ENCODE assay signal across 8 cellular contexts in the genomic region with DNA sequence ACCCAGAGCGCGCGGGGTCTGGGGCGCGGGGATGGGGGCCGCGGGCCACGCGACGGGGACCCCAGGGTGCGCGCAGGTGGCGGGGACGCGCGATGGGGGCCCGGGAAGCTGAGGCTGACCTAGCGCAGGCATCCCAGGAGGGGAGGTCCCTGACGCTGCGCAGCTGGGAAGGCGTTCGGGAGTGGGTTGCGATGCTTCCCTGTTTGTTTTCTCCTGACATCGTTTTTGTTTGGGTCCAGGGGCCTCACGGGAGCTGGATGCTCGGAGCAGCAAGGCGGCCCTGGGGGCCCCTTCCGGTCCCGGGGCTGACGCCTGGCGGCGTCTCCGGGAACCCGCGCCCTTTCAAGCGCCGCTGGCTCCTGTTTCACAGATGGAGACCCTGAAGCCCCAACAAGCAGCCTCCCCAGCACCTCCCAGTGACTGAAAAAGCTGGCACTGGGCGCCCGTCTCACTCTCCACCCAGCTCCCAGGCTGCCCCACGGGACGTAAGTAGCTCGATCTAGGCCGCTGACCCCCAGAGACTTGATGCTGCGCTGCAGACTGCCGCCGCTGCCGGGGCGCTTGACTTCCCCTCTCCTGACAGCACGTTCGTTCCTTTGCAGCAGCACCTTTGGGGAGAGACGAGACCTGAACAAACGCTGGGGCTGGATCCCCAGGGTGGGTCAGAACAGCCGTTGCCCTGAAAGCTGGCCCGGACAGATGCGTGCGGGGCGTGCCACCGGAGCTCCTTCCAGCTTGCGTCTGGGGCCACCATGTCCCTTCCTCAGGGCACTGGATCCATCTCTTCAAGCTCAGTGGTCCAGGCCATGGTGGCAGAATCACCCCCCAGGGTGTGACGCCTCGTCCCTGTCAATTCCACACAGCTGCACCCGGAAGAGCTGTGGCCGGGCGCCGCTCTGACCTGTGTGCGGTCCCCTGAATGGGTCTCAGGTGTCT. TPM values are rescaled to one million over a fixed set of nuclear protein-coding genes. Genes with fewer than 3 reads are reported as not detected.
DNase-seq lines count a peak whose midpoint lies in the region; ATAC-seq and TF ChIP-seq lines count a peak whose summit lies in the region.

No MANE protein-coding gene starts in this region.

- H3K4me3 ChIP-seq in HUES48 (ENCODE audit: low read depth, low read length) = peak overlapping the region; percentile 91
- peak overlapping the region; percentile 65 to 82 for H3K4me3 ChIP-seq in body of pancreas

- H3K27ac ChIP-seq in HUES48 (ENCODE audit: low read depth, low read length) = no peak overlapping the region
- H3K27ac ChIP-seq in body of pancreas = peak overlapping the region in 2 of 4 donors; percentile 62 to 63

- peak overlapping the region; percentile 67 to 82 (median 73) for H3K4me3 Mint-ChIP-seq in immature natural killer cell

- no peak for TF ChIP-seq POLR2A in body of pancreas (IDR thresholded peaks at IDR 0.05)

- H3K27ac Mint-ChIP-seq in immature natural killer cell = peak overlapping the region in 2 of 6 donors; percentile 39 to 46

- H3K4me1 ChIP-seq in HUES48 (ENCODE audit: control insufficient read depth, insufficient read depth, low read length) (no peaks in the 10 kb centered on the region), body of pancreas (peaks cover 7% of the 10 kb centered on the region)

- H3K4me1 Mint-ChIP-seq in immature natural killer cell = peaks cover 14 to 23% of the 10 kb centered on the region in 2 donors

- intact Hi-C loops in body of pancreas (cut with DNase I) = no loop called here

- H3K27me3 ChIP-seq in HUES48 (ENCODE audit: control insufficient read depth, insufficient read depth, low read length) (no peaks in the 10 kb centered on the region), body of pancreas (no peaks in the 10 kb centered on the region)

- H3K9ac ChIP-seq in HUES48 (ENCODE audit: low read depth, low read length) = 0 out of 2 replicates have a peak overlapping the region, but pooled peaks have one; percentile 3

- WGBS in body of pancreas, 2 donors = 20 to 93% methylated on average over 7 to 58 of the region's 66 CpGs

- H3K9me3 Mint-ChIP-seq in immature natural killer cell = no peaks in the 10 kb centered on the region

- H3K27me3 Mint-ChIP-seq in immature natural killer cell (ENCODE audit: low read depth in 3 of 3) = peaks cover 0 to 6% (median 0%) of the 10 kb centered on the region in 3 donors

- no peaks in the 10 kb centered on the region for H3K36me3 Mint-ChIP-seq in immature natural killer cell

- H3K9me3 ChIP-seq in HUES48 (ENCODE audit: control insufficient read depth, insufficient read depth, low read length) = no peaks in the 10 kb centered on the region
- no peaks in the 10 kb centered on the region for H3K9me3 ChIP-seq in body of pancreas

- peak; percentile 18 for DNase-seq in DMS79 (lab: John Stamatoyannopoulos, UW)
- peak in 4 of 5 experiments; percentile 21 to 59 (median 38) for DNase-seq in T-helper 2 cell
- peak; percentile 30 to 40 (median 35) for DNase-seq in body of pancreas
- peak in 1 of 3 donors; percentile 36 for DNase-seq in immature natural killer cell
- peak; percentile 21 to 38 (median 29) for DNase-seq in stimulated activated CD4-positive, alpha-beta T cell treated with anti-CD3 and anti-CD28 coated beads, Interleukin-12 subunit alpha, Interleukin-12 subunit beta, amount 100 ng/mL, for 48 hours (ENCODE audit: low read depth in 2 of 3, low spot score in 1 of 3)
- DNase-seq in hippocampal formation (lab: John Stamatoyannopoulos, UW) = no peak

- peak in 1 of 7 experiments; percentile 3 for TF ChIP-seq CTCF in body of pancreas (IDR thresholded peaks at IDR 0.05)

- ATAC-seq in GM21390 (IDR thresholded peaks at IDR 0.05; ENCODE audit: unreplicated experiment) (peak; percentile 41), body of pancreas (peak; percentile 5)

- H3K36me3 ChIP-seq in HUES48 (ENCODE audit: control insufficient read depth, insufficient read depth, low read length) = peaks cover 7% of the 10 kb centered on the region
- no peaks in the 10 kb centered on the region for H3K36me3 ChIP-seq in body of pancreas (replicated peaks in 1 of 2; ENCODE audit: insufficient read depth in 1 of 2, low read depth in 2 of 2)

RNA-seq across cellular contexts. Expression of gene BRD3OS, which starts 0.6 kb away (rescaled TPM):
- total RNA-seq in body of pancreas = 1 to 10 TPM; 7.3 to 9.6 TPM
- polyA plus RNA-seq in immature natural killer cell = 10 to 100 TPM; 13.7 to 14.9 (median 13.8) TPM

RNA-seq across cellular contexts. Expression of gene VAV2, which starts 33.8 kb away (rescaled TPM):
- 10 to 100 TPM; 31.6 to 32.3 TPM for total RNA-seq in body of pancreas
- polyA plus RNA-seq in immature natural killer cell = under 1 TPM in 2 of 3 donors, not detected in 1; 0.12 to 0.28 TPM

RNA-seq across cellular contexts. Expression of gene BRD3, which starts 42.0 kb away (rescaled TPM):
- total RNA-seq in body of pancreas = 10 to 100 TPM; 12.2 to 27.4 TPM
- 10 to 100 TPM; 24.2 to 43.4 (median 29.0) TPM for polyA plus RNA-seq in immature natural killer cell

Comparison
In these comparisons a context has a peak if more than half of its experiments do, and no peak if none do; other contexts are left out.
1. DNase-seq: peak in DMS79 (single experiment), T-helper 2 cell (4 of 5), body of pancreas (4 of 4) and stimulated activated CD4-positive, alpha-beta T cell treated with anti-CD3 and anti-CD28 coated beads, Interleukin-12 subunit alpha, Interleukin-12 subunit beta, amount 100 ng/mL, for 48 hours (3 of 3); none in hippocampal formation (0 of 2).